1 cellular context compared by ENCODE assay signal in the genomic region with DNA sequence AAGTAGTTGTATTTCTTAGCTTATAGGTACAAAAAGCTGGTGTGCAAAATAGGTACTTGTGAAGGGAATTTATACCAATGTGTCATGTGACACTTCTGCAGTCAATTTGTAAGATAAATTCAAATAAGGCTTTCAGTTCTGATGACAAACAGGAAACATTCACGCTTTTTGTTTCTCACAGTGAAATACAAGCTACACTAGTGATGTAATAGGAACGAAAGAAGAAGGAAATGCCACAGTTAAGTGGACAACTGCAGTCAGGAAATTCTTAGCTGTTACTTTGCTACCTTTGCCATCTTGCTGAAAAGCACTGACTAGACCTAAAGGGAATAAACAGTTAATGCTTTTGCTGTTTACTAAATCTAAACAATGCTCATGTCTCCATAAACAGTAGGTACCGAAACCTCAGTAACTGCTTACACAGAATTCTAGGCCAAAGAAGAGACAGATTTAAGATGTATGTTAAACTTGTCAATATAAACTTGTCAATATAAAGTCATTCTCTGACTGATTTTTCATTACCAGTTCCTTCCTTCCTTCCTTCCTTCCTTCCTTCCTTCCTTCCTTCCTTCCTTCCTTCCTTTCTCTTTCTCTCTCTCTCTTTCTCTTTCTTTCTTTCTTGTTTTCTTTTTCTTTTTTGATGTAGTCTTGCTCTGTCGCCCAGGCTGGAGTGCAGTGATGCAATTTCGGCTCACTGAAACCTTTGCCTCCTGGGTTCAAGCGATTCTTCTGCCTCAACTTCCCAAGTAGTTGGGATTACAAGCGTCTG.
TF ChIP-seq lines count a peak whose summit lies in the region.

No MANE protein-coding gene starts in this region.

TF ChIP-seq in GM12878, 131 proteins besides CTCF, POLR2A, EP300 and RAD21 (continued from another document and continues in another):
- TF ChIP-seq BCLAF1 (IDR thresholded peaks at IDR 0.05) (no peak), JUNB (IDR thresholded peaks at IDR 0.05) (peak; percentile 17; the same call in 1 of the 2 replicates), PRDM15 (CRISPR knock-in tag; IDR thresholded peaks at IDR 0.05) (no peak), NRF1 (conservative IDR thresholded peaks at IDR 0.05; ENCODE audit: low read depth, low read length) (no peak), LARP7 (IDR thresholded peaks at IDR 0.05) (no peak), RAD51 (IDR thresholded peaks at IDR 0.05) (peak; percentile 50; the same call in 1 of the 2 replicates), CREB1 (IDR thresholded peaks at IDR 0.05; ENCODE audit: low read depth) (peak; percentile 87), RELA (IDR thresholded peaks at IDR 0.05; ENCODE audit: borderline replicate concordance, partially characterized antibody) (no peak), CHD1 (IDR thresholded peaks at IDR 0.05; ENCODE audit: low read depth, low read length) (no peak), FOS (IDR thresholded peaks at IDR 0.05; ENCODE audit: borderline replicate concordance, extremely low read depth, insufficient read length) (no peak), IRF4 (IDR thresholded peaks at IDR 0.05; ENCODE audit: low read depth, low read length) (no peak), ESRRA (IDR thresholded peaks at IDR 0.05; ENCODE audit: low read length) (no peak), ATF7 (IDR thresholded peaks at IDR 0.05; ENCODE audit: low read depth) (peak; percentile 41; the same call in 1 of the 2 replicates), ZNF217 (IDR thresholded peaks at IDR 0.05) (no peak), ZZZ3 (IDR thresholded peaks at IDR 0.05; ENCODE audit: control insufficient read depth, insufficient read length, low read depth) (no peak), NR2F1 (conservative IDR thresholded peaks at IDR 0.05) (no peak), NBN (IDR thresholded peaks at IDR 0.05) (no peak), ZBED1 (IDR thresholded peaks at IDR 0.05; ENCODE audit: borderline replicate concordance) (no peak), SRF (IDR thresholded peaks at IDR 0.05; ENCODE audit: low read depth in 2 of 2, low read length in 2 of 2) (no peak), REST (IDR thresholded peaks at IDR 0.05; ENCODE audit: low read depth, low read length) (no peak), NR2C2 (IDR thresholded peaks at IDR 0.05; ENCODE audit: borderline replicate concordance, control insufficient read depth, insufficient read length, low read depth) (no peak), PML (IDR thresholded peaks at IDR 0.05; ENCODE audit: low read length) (no peak), NR2C1 (IDR thresholded peaks at IDR 0.05) (no peak), CHD2 (IDR thresholded peaks at IDR 0.05; ENCODE audit: borderline replicate concordance, low read depth, low read length) (no peak), CBX3 (IDR thresholded peaks at IDR 0.05; ENCODE audit: borderline replicate concordance, low read depth) (no peak), POLR2AphosphoS5 (IDR thresholded peaks at IDR 0.05; ENCODE audit: low read length) (no peak), KDM1A (IDR thresholded peaks at IDR 0.05; ENCODE audit: borderline replicate concordance) (no peak), SUZ12 (IDR thresholded peaks at IDR 0.05; ENCODE audit: unreplicated experiment) (no peak), EZH2 (IDR thresholded peaks at IDR 0.05; ENCODE audit: borderline replicate concordance, control insufficient read depth, low read depth, low read length) (no peak), ETV6 (conservative IDR thresholded peaks at IDR 0.05 in 1 of 2, IDR thresholded peaks at IDR 0.05 in 1 of 2; ENCODE audit: borderline replicate concordance in 1 of 2, low read depth in 1 of 2) (peak in 1 of 2 experiments; percentile 91; a peak in 2 of 4 replicates), NFIC (IDR thresholded peaks at IDR 0.05; ENCODE audit: low read depth, low read length) (no peak), POLR2AphosphoS2 (IDR thresholded peaks at IDR 0.05; ENCODE audit: low read depth, low read length) (no peak), KAT2A (conservative IDR thresholded peaks at IDR 0.05; ENCODE audit: control insufficient read depth, low read depth, low read length) (no peak), ASH2L (IDR thresholded peaks at IDR 0.05; ENCODE audit: borderline replicate concordance, low read depth) (no peak), IKZF2 (IDR thresholded peaks at IDR 0.05) (no peak; a peak in 1 of 4 replicates), GATAD2B (conservative IDR thresholded peaks at IDR 0.05; ENCODE audit: low read depth) (no peak), HDAC6 (IDR thresholded peaks at IDR 0.05; ENCODE audit: unreplicated experiment) (no peak), SIN3A (IDR thresholded peaks at IDR 0.05; ENCODE audit: low read depth, low read length) (no peak), CREM (IDR thresholded peaks at IDR 0.05; ENCODE audit: low read depth) (peak; percentile 59; the same call in 1 of the 2 replicates)
- TF ChIP-seq, protein P1, sequence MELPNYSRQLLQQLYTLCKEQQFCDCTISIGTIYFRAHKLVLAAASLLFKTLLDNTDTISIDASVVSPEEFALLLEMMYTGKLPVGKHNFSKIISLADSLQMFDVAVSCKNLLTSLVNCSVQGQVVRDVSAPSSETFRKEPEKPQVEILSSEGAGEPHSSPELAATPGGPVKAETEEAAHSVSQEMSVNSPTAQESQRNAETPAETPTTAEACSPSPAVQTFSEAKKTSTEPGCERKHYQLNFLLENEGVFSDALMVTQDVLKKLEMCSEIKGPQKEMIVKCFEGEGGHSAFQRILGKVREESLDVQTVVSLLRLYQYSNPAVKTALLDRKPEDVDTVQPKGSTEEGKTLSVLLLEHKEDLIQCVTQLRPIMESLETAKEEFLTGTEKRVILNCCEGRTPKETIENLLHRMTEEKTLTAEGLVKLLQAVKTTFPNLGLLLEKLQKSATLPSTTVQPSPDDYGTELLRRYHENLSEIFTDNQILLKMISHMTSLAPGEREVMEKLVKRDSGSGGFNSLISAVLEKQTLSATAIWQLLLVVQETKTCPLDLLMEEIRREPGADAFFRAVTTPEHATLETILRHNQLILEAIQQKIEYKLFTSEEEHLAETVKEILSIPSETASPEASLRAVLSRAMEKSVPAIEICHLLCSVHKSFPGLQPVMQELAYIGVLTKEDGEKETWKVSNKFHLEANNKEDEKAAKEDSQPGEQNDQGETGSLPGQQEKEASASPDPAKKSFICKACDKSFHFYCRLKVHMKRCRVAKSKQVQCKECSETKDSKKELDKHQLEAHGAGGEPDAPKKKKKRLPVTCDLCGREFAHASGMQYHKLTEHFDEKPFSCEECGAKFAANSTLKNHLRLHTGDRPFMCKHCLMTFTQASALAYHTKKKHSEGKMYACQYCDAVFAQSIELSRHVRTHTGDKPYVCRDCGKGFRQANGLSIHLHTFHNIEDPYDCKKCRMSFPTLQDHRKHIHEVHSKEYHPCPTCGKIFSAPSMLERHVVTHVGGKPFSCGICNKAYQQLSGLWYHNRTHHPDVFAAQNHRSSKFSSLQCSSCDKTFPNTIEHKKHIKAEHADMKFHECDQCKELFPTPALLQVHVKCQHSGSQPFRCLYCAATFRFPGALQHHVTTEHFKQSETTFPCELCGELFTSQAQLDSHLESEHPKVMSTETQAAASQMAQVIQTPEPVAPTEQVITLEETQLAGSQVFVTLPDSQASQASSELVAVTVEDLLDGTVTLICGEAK (IDR thresholded peaks at IDR 0.05; ENCODE audit: borderline replicate concordance), result no peak
- TF ChIP-seq, protein P2, sequence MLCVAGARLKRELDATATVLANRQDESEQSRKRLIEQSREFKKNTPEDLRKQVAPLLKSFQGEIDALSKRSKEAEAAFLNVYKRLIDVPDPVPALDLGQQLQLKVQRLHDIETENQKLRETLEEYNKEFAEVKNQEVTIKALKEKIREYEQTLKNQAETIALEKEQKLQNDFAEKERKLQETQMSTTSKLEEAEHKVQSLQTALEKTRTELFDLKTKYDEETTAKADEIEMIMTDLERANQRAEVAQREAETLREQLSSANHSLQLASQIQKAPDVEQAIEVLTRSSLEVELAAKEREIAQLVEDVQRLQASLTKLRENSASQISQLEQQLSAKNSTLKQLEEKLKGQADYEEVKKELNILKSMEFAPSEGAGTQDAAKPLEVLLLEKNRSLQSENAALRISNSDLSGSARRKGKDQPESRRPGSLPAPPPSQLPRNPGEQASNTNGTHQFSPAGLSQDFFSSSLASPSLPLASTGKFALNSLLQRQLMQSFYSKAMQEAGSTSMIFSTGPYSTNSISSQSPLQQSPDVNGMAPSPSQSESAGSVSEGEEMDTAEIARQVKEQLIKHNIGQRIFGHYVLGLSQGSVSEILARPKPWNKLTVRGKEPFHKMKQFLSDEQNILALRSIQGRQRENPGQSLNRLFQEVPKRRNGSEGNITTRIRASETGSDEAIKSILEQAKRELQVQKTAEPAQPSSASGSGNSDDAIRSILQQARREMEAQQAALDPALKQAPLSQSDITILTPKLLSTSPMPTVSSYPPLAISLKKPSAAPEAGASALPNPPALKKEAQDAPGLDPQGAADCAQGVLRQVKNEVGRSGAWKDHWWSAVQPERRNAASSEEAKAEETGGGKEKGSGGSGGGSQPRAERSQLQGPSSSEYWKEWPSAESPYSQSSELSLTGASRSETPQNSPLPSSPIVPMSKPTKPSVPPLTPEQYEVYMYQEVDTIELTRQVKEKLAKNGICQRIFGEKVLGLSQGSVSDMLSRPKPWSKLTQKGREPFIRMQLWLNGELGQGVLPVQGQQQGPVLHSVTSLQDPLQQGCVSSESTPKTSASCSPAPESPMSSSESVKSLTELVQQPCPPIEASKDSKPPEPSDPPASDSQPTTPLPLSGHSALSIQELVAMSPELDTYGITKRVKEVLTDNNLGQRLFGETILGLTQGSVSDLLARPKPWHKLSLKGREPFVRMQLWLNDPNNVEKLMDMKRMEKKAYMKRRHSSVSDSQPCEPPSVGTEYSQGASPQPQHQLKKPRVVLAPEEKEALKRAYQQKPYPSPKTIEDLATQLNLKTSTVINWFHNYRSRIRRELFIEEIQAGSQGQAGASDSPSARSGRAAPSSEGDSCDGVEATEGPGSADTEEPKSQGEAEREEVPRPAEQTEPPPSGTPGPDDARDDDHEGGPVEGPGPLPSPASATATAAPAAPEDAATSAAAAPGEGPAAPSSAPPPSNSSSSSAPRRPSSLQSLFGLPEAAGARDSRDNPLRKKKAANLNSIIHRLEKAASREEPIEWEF (IDR thresholded peaks at IDR 0.05; ENCODE audit: insufficient replicate concordance, low read depth, low read length), result no peak
